8 cellular contexts compared by ENCODE assay signal in the genomic region with DNA sequence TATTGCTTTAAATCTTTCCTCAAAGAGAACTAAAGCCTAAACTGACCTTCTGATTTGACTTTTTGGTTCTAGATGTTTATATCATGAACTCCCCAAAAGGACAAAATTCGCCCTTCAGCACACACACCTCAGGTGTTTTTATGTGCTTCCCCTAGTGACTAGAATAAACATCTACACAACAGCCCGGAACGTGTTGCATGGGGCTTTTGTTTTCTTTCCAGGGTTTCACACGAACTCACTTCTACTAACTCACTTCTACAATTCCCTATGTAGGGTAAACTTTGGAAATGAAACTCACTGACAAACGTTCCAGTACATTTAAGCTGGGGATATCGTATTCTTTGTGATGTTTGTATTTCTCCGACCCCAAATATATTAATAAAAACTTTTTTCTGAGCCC. TPM values are rescaled to one million over a fixed set of nuclear protein-coding genes. Genes with fewer than 3 reads are reported as not detected.
DNase-seq lines count a peak whose midpoint lies in the region; ATAC-seq and TF ChIP-seq lines count a peak whose summit lies in the region.

No MANE protein-coding gene starts in this region.

- H3K36me3 Mint-ChIP-seq in Calu3 (ENCODE audit: insufficient read depth, unreplicated experiment), result peaks cover 46% of the 10 kb centered on the region

- peak overlapping the region; percentile 100 for H3K9ac ChIP-seq in neural cell (ENCODE audit: low read length)

- H3K4me3 ChIP-seq in neural cell (ENCODE audit: low read length), result peak overlapping the region; percentile 91

- H3K4me3 Mint-ChIP-seq in Calu3 (ENCODE audit: low read depth, unreplicated experiment), result peak overlapping the region; percentile 79

- intact Hi-C loops in Calu3 (cut with micrococcal nuclease; ENCODE audit: unreplicated experiment) (no loop called here), sciatic nerve (cut with DNase I) (no loop called here)

- no peak for TF ChIP-seq EP300 in neural cell (conservative IDR thresholded peaks at IDR 0.05; ENCODE audit: poor library complexity, severe bottlenecking)

- no peak for TF ChIP-seq POLR2A in erythroblast (IDR thresholded peaks at IDR 0.05; ENCODE audit: low read length)

- H3K27ac Mint-ChIP-seq in Calu3 (ENCODE audit: unreplicated experiment), result peak overlapping the region; percentile 93

- H3K79me2 ChIP-seq in neural cell (replicated peaks; ENCODE audit: insufficient read depth, low read length), result peaks cover 67% of the 10 kb centered on the region

- H3K4me2 ChIP-seq in neural cell (ENCODE audit: low read length), result peak overlapping the region; percentile 91

- no peak overlapping the region for H2AFZ ChIP-seq in neural cell (ENCODE audit: low read depth, low read length)

- peaks cover 48% of the 10 kb centered on the region for H3K4me1 Mint-ChIP-seq in Calu3 (ENCODE audit: low read depth, unreplicated experiment)

- no peaks in the 10 kb centered on the region for H3K36me3 ChIP-seq in neural cell (ENCODE audit: insufficient read depth, low read length)

- H3K9me2 ChIP-seq in neural cell (ENCODE audit: insufficient read depth, low read length), result no peaks in the 10 kb centered on the region

- BruUV-seq in Calu3 (replicated peaks; lab: Mats Ljungman, UMichigan), result TSS peak; percentile 37

- no peak for TF ChIP-seq RAD21 in neural cell (conservative IDR thresholded peaks at IDR 0.05)

- no peaks in the 10 kb centered on the region for H3K27me3 Mint-ChIP-seq in Calu3 (ENCODE audit: unreplicated experiment)

- peak; percentile 12 for TF ChIP-seq CTCF in Calu3 (IDR thresholded peaks at IDR 0.05; ENCODE audit: unreplicated experiment)
- TF ChIP-seq CTCF in VCaP (conservative IDR thresholded peaks at IDR 0.05), result no peak
- TF ChIP-seq CTCF in neural cell (IDR thresholded peaks at IDR 0.05; ENCODE audit: poor library complexity, severe bottlenecking), result peak; percentile 46

- peaks cover 32% of the 10 kb centered on the region for H4K20me1 ChIP-seq in neural cell (ENCODE audit: insufficient read depth)

- CTCF ChIA-PET in Calu3 (lab: Charles Lee), result interaction anchor here (0.9 to 1.4 kb wide), 3 partner anchors 68 to 257 kb away, joined by 3 to 8 read pairs (median 5); no protein-coding TSS in a partner anchor

- no peaks in the 10 kb centered on the region for H3K27me3 ChIP-seq in neural cell (ENCODE audit: insufficient read depth, low read depth, low read length)

- H3K9me3 Mint-ChIP-seq in Calu3 (ENCODE audit: low read depth, unreplicated experiment), result no peaks in the 10 kb centered on the region

- no peaks in the 10 kb centered on the region for H3F3A ChIP-seq in neural cell (ENCODE audit: insufficient read depth, low read length, poor library complexity, severe bottlenecking)

- H3K27ac ChIP-seq in VCaP (peak overlapping the region; percentile 91; the same call in 1 of the 2 replicates), neural cell (ENCODE audit: low read length) (peak overlapping the region; percentile 100)

- DNase-seq in Calu3 (peak; percentile 56), NAMALWA (ENCODE audit: low spot score) (peak; percentile 90), erythroblast (lab: John Stamatoyannopoulos, UW) (peak; percentile 66 to 72), sciatic nerve (ENCODE audit: low spot score) (no peak)

- ATAC-seq in GM18870 (IDR thresholded peaks at IDR 0.05; ENCODE audit: unreplicated experiment) (peak; percentile 56), HG03469 (IDR thresholded peaks at IDR 0.05; ENCODE audit: unreplicated experiment) (no peak), sciatic nerve (no peak)

- H3K9me3 ChIP-seq in neural cell (ENCODE audit: low read length), result no peaks in the 10 kb centered on the region

TF ChIP-seq in neural cell, 6 proteins besides CTCF, POLR2A, EP300 and RAD21:
- TF ChIP-seq, protein P1, sequence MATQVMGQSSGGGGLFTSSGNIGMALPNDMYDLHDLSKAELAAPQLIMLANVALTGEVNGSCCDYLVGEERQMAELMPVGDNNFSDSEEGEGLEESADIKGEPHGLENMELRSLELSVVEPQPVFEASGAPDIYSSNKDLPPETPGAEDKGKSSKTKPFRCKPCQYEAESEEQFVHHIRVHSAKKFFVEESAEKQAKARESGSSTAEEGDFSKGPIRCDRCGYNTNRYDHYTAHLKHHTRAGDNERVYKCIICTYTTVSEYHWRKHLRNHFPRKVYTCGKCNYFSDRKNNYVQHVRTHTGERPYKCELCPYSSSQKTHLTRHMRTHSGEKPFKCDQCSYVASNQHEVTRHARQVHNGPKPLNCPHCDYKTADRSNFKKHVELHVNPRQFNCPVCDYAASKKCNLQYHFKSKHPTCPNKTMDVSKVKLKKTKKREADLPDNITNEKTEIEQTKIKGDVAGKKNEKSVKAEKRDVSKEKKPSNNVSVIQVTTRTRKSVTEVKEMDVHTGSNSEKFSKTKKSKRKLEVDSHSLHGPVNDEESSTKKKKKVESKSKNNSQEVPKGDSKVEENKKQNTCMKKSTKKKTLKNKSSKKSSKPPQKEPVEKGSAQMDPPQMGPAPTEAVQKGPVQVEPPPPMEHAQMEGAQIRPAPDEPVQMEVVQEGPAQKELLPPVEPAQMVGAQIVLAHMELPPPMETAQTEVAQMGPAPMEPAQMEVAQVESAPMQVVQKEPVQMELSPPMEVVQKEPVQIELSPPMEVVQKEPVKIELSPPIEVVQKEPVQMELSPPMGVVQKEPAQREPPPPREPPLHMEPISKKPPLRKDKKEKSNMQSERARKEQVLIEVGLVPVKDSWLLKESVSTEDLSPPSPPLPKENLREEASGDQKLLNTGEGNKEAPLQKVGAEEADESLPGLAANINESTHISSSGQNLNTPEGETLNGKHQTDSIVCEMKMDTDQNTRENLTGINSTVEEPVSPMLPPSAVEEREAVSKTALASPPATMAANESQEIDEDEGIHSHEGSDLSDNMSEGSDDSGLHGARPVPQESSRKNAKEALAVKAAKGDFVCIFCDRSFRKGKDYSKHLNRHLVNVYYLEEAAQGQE (IDR thresholded peaks at IDR 0.05; ENCODE audit: borderline replicate concordance), result no peak
- no peak for TF ChIP-seq SMC3 (conservative IDR thresholded peaks at IDR 0.05; ENCODE audit: poor library complexity)
- no peak for TF ChIP-seq TAF1 (IDR thresholded peaks at IDR 0.05; ENCODE audit: low read depth)
- peak; percentile 12 for TF ChIP-seq MXI1 (conservative IDR thresholded peaks at IDR 0.05; ENCODE audit: poor library complexity, severe bottlenecking)
- no peak for TF ChIP-seq POLR2AphosphoS5 (IDR thresholded peaks at IDR 0.05)
- TF ChIP-seq EZH2 (IDR thresholded peaks at IDR 0.05; ENCODE audit: borderline replicate concordance, insufficient read depth, low read length, poor library complexity, severe bottlenecking), result no peak

RNA-seq across cellular contexts. Expression of gene TRA2A, which starts 1.4 kb away (rescaled TPM):
- total RNA-seq in Calu3 (2022) (136 and 143 TPM in 2 replicates), sciatic nerve (97.9 TPM)
- polyA plus RNA-seq in neural cell, result 135 and 188 TPM in 2 replicates
- 71.6 and 93.8 TPM in 2 replicates for polyA minus RNA-seq in neural cell
